8 cellular contexts compared by ENCODE assay signal in genomic region chr2:226799211-226799975, GRCh38. TPM values are rescaled to one million over a fixed set of nuclear protein-coding genes. Genes with fewer than 3 reads are reported as not detected.
DNase-seq lines count a peak whose midpoint lies in the region; TF ChIP-seq lines count a peak whose summit lies in the region.

Gene IRS1 (minus strand): TSS chr2:226799820. CDS start chr2:226798738, 1,082 bp downstream.

- H2AFZ ChIP-seq in MM.1S (ENCODE audit: low read length) = peak within 1 kb of the TSS; percentile 94

- peaks cover 16% of the 10 kb centered on the region for H3K27me3 Mint-ChIP-seq in brain

- H3K27ac Mint-ChIP-seq in brain = peak within 1 kb of the TSS; percentile 74 to 93 (median 89)

- H3K27me3 ChIP-seq in MM.1S (replicated peaks; ENCODE audit: insufficient read depth, low read length) = no peaks in the 10 kb centered on the region
- H3K27me3 ChIP-seq in iPS-18a (ENCODE audit: control insufficient read depth, insufficient read depth, low read length) = no peaks in the 10 kb centered on the region

- H4K20me1 ChIP-seq in MM.1S (ENCODE audit: insufficient read depth, low read length) = no peaks in the 10 kb centered on the region

- TF ChIP-seq CTCF in GM12872 (IDR thresholded peaks at IDR 0.05; ENCODE audit: insufficient read depth, low read depth, low read length) (peak; percentile 45; the same call in 1 of the 3 replicates), MM.1S (IDR thresholded peaks at IDR 0.05; ENCODE audit: low read length) (no peak), brain (conservative IDR thresholded peaks at IDR 0.05) (no peak)

- peaks cover 51% of the 10 kb centered on the region for H3K79me2 ChIP-seq in MM.1S (ENCODE audit: low read length)

- peaks cover 0 to 11% (median 2%) of the 10 kb centered on the region in 5 experiments for H3K9me3 Mint-ChIP-seq in brain

- H3K4me3 ChIP-seq in MM.1S (ENCODE audit: low read length) (peak within 1 kb of the TSS; percentile 88), iPS-18a (ENCODE audit: low read length) (peak within 1 kb of the TSS; percentile 91), skeletal muscle cell (ENCODE audit: low read depth, low read length) (peak within 1 kb of the TSS; percentile 73)

- H3K4me2 ChIP-seq in MM.1S (ENCODE audit: low read depth, low read length) = peak within 1 kb of the TSS; percentile 76

- H3K9me2 ChIP-seq in MM.1S (replicated peaks; ENCODE audit: insufficient read depth, low read length) = no peaks in the 10 kb centered on the region

- H3K4me1 ChIP-seq in MM.1S (ENCODE audit: low read length) (peaks cover 10% of the 10 kb centered on the region; the same call in 1 of the 2 replicates), iPS-18a (ENCODE audit: control insufficient read depth, low read depth, low read length) (peaks cover 28% of the 10 kb centered on the region)

- H3K36me3 Mint-ChIP-seq in brain = peaks cover 24% of the 10 kb centered on the region

- H3K27ac ChIP-seq in MM.1S (ENCODE audit: low read length) (peak within 1 kb of the TSS; percentile 76), iPS-18a (ENCODE audit: low read length) (no peak within 1 kb of the TSS)

- H3K4me1 Mint-ChIP-seq in brain = peaks cover 52% of the 10 kb centered on the region

- DNase-seq in HCEC 1CT = peak; percentile 80
- peak; percentile 86 for DNase-seq in MM.1S
- peak in 4 of 5 experiments; percentile 31 to 78 (median 40) for DNase-seq in T-helper 2 cell
- DNase-seq in skeletal muscle cell (ENCODE audit: low read depth) = peak; percentile 57
- DNase-seq in NCI-H2107 treated with DMSO at 0.1 percent for 48 hours (lab: John Stamatoyannopoulos, UW; ENCODE audit: unreplicated experiment) = no peak

- H3K36me3 ChIP-seq in MM.1S (replicated peaks; ENCODE audit: insufficient read depth, low read length) (0 out of 2 replicates have a peak, but pooled peaks cover 3% of the 10 kb centered on the region), iPS-18a (ENCODE audit: control insufficient read depth, low read depth, low read length) (peaks cover 5% of the 10 kb centered on the region)

- H3F3A ChIP-seq in MM.1S (ENCODE audit: insufficient read depth, low read length) = peaks cover 23% of the 10 kb centered on the region

- peak within 1 kb of the TSS; percentile 86 for H3K9ac ChIP-seq in MM.1S (ENCODE audit: low read length)
- peak within 1 kb of the TSS; percentile 74 for H3K9ac ChIP-seq in iPS-18a (ENCODE audit: low read length)

- H3K4me3 Mint-ChIP-seq in brain = peak within 1 kb of the TSS; percentile 85 to 91 (median 89)

- H3K9me3 ChIP-seq in MM.1S (replicated peaks; ENCODE audit: insufficient read depth, low read length) (no peaks in the 10 kb centered on the region), iPS-18a (ENCODE audit: control insufficient read depth, low read depth, low read length) (no peaks in the 10 kb centered on the region)

RNA-seq across cellular contexts. Expression of gene IRS1, which starts in this region (rescaled TPM):
- polyA plus RNA-seq in brain (ENCODE audit: insufficient read depth, low read depth, low replicate concordance) = 2.0 TPM
